29 cellular contexts compared by ENCODE assay signal in the genomic region with DNA sequence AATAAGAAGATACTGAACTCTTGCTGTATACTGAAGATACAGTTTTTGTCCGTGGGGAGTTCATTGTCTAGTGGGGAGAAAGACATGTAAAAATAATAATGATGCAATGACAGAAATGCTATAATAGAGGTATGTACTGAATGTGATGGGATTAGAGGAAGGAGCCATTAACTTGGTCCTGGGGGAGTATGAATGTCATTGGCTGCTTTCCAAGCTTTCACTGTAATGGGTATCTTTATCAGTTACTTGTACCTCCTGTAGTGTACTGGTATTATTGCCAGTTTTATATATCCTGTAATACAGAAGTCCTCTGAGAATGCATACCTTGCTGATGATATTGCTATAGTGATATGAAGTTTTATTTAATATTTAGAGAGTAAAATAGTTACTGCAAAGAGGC. TPM values are rescaled to one million over a fixed set of nuclear protein-coding genes. Genes with fewer than 3 reads are reported as not detected.
DNase-seq lines count a peak whose midpoint lies in the region; ATAC-seq and TF ChIP-seq lines count a peak whose summit lies in the region.
"Had no signal": no experiment of that assay in that cellular context is flagged by ENCODE, and none has a peak within 500 bp of the region (broad histone marks: within the 10 kb centered on the region; RNA-seq: fewer than 3 reads in every experiment).

No MANE protein-coding gene starts in this region.

- no peak overlapping the region for H3K27ac ChIP-seq in vagina
- H3K27ac ChIP-seq: GM23248, left ventricle myocardium inferior, neutrophil, VCaP had no signal

- H3K36me3 ChIP-seq in vagina, result peaks cover 0 to 5% of the 10 kb centered on the region in 2 donors
- H3K36me3 ChIP-seq: neutrophil had no signal

- no peak for ATAC-seq in GM18511 (IDR thresholded peaks at IDR 0.05; ENCODE audit: unreplicated experiment)
- ATAC-seq: HepG2, PC-3, sciatic nerve had no signal

- no peak for TF ChIP-seq CTCF in vagina (IDR thresholded peaks at IDR 0.05)

- H3K27me3 ChIP-seq in vagina, result no peaks in the 10 kb centered on the region
- H3K27me3 ChIP-seq: neutrophil had no signal

- intact Hi-C loops in vagina (cut with DNase I), result no loop called here

- no peak for TF ChIP-seq POLR2A in vagina (IDR thresholded peaks at IDR 0.05)

- DNase-seq in NCI-H2107 treated with DMSO at 0.1 percent for 48 hours (lab: John Stamatoyannopoulos, UW; ENCODE audit: unreplicated experiment), result peak; percentile 7
- DNase-seq in NCI-H2107 (lab: John Stamatoyannopoulos, UW), result no peak
- DNase-seq in LHCN-M2 (ENCODE audit: low read depth), result peak; percentile 42
- DNase-seq in NCI-H69 (lab: John Stamatoyannopoulos, UW), result peak; percentile 22
- peak; percentile 14 for DNase-seq in fibroblast of the conjunctiva (ENCODE audit: low read depth)
- no peak for DNase-seq in NCI-H526 (lab: John Stamatoyannopoulos, UW)
- no peak for DNase-seq in vagina (ENCODE audit: extremely low spot score in 2 of 2)
- DNase-seq: 8988T; activated CD4-positive, alpha-beta T cell treated with anti-CD3 and anti-CD28 coated beads for 48 hours; activated CD8-positive, alpha-beta memory T cell treated with anti-CD3 and anti-CD28 coated beads for 24 hours; activated effector memory CD4-positive, alpha-beta T cell treated with anti-CD3 and anti-CD28 coated beads, Interleukin-2, amount 50 U/mL, for 16 hours; activated naive CD8-positive, alpha-beta T cell treated with anti-CD3 and anti-CD28 coated beads for 36 hours; CD4-positive, alpha-beta T cell; GM23248; islet precursor cell; left ventricle myocardium inferior; mesendoderm; NCI-H1092 treated with DMSO at 0.1 percent for 48 hours; PC-3; stimulated activated naive CD4-positive, alpha-beta T cell treated with Interleukin-2 at 50 U/mL for 16 hours had no signal

- H3K4me1 ChIP-seq in vagina, result no peaks in the 10 kb centered on the region
- H3K4me1 ChIP-seq: left ventricle myocardium inferior had no signal

- H3K9me3 ChIP-seq in vagina, result peaks cover 13% of the 10 kb centered on the region

- H3K4me3 ChIP-seq in vagina, result no peak overlapping the region
- H3K4me3 ChIP-seq: GM23248, left ventricle myocardium inferior had no signal

RNA-seq across cellular contexts. Expression of a gene that starts 7.4 kb away (rescaled TPM):
- 2.7 and 3.4 TPM in 2 replicates for total RNA-seq in LHCN-M2 (2014; rRNA removed)
- 0.29 TPM for polyA plus RNA-seq in LHCN-M2 (2012)
- 6.1 TPM for total RNA-seq in vagina

RNA-seq across cellular contexts. Expression of a gene that starts 12.3 kb away (rescaled TPM):
- total RNA-seq in LHCN-M2 (2014; rRNA removed), result not detected in 2 replicates
- polyA plus RNA-seq in LHCN-M2 (2012), result 0.13 TPM
- not detected for total RNA-seq in vagina
- total RNA-seq: CD4-positive, alpha-beta T cell; GM23248; HepG2; left ventricle myocardium inferior; myocyte; progenitor cell of endocrine pancreas; sciatic nerve; T-helper 2 cell treated with Interferon-gamma antibody and Interleukin-4, amounts not matched to agents 100 ng/mL and 5 ng/mL, for 36 hours; temporal lobe had no signal
- polyA plus RNA-seq: GM23248, HepG2 had no signal

RNA-seq across cellular contexts. Expression of a gene that starts 57.8 kb away (rescaled TPM):
- total RNA-seq in LHCN-M2 (2014; rRNA removed), result 0.06 and 0.13 TPM in 2 replicates
- polyA plus RNA-seq in LHCN-M2 (2012), result 0.05 TPM
- not detected for total RNA-seq in vagina
- total RNA-seq: CD4-positive, alpha-beta T cell; GM23248; HepG2; myocyte had no signal
- polyA plus RNA-seq: GM23248, HepG2 had no signal

Comparison
In these comparisons a context has a peak if more than half of its experiments do, and no peak if none do; other contexts are left out.
1. DNase-seq: peak in NCI-H2107 treated with DMSO at 0.1 percent for 48 hours (single experiment), LHCN-M2 (single experiment), NCI-H69 (single experiment) and fibroblast of the conjunctiva (single experiment); none in NCI-H2107 (single experiment), NCI-H526 (0 of 2) and vagina (0 of 2).